ENCODE assay signal across 33 cellular contexts in genomic region chr12:66085213-66085612, GRCh38.
"Had no signal": no experiment of that assay in that cellular context is flagged by ENCODE, and none has a peak within 500 bp of the region (broad histone marks: within the 10 kb centered on the region; RNA-seq: fewer than 3 reads in every experiment).

No MANE protein-coding gene starts in this region.

- H3K4me1 Mint-ChIP-seq: naive thymus-derived CD8-positive, alpha-beta T cell; stimulated activated memory B cell treated with anti-CD40 and anti-IgM and Interleukin-4, amounts not matched to agents 10 μg/mL and 1 μg/mL and 100 μg/mL, for 72 hours; stimulated activated naive CD8-positive, alpha-beta T cell treated with anti-CD3 and anti-CD28 coated beads, Interleukin-15, amount 100 ng/mL, for 72 hours had no signal

- H3K36me3 ChIP-seq: neutrophil, ovary, spleen, suprapubic skin, tibial artery, transverse colon, upper lobe of right lung, vagina had no signal

- H3K9me3 Mint-ChIP-seq: natural killer cell treated with Interleukin-12 subunit alpha and Interleukin-12 subunit beta and Interleukin-15 and Interleukin-18, amount 100 ng/mL, for 72 hours; stimulated activated naive CD8-positive, alpha-beta T cell treated with anti-CD3 and anti-CD28 coated beads, Interleukin-15, amount 100 ng/mL, for 72 hours; type B pancreatic cell had no signal

- H3K4me1 ChIP-seq: parathyroid adenoma, psoas muscle, spleen, testis, transverse colon, upper lobe of right lung, vagina had no signal

- H3K79me2 ChIP-seq: parathyroid adenoma had no signal

- H3K4me2 ChIP-seq: smooth muscle cell had no signal

- H3K4me3 Mint-ChIP-seq: naive thymus-derived CD8-positive, alpha-beta T cell; natural killer cell treated with Interleukin-12 subunit alpha and Interleukin-12 subunit beta and Interleukin-15 and Interleukin-18, amount 100 ng/mL, for 72 hours; nephron progenitor cell; neural crest cell; stimulated activated memory B cell treated with anti-CD40 and anti-IgM and Interleukin-4, amounts not matched to agents 10 μg/mL and 1 μg/mL and 100 μg/mL, for 72 hours; stimulated activated naive CD8-positive, alpha-beta T cell treated with anti-CD3 and anti-CD28 coated beads, Interleukin-15, amount 100 ng/mL, for 72 hours; type B pancreatic cell had no signal

- H3K9ac ChIP-seq: parathyroid adenoma had no signal

- H2AFZ ChIP-seq: parathyroid adenoma had no signal

- ATAC-seq: naive thymus-derived CD8-positive, alpha-beta T cell; natural killer cell treated with Interleukin-12 subunit alpha and Interleukin-12 subunit beta and Interleukin-15 and Interleukin-18, amount 100 ng/mL, for 72 hours; psoas muscle; right cardiac atrium; sciatic nerve; stimulated activated memory B cell treated with anti-CD40 and anti-IgM and Interleukin-4, amounts not matched to agents 10 μg/mL and 1 μg/mL and 100 μg/mL, for 72 hours; stimulated activated naive CD8-positive, alpha-beta T cell treated with anti-CD3 and anti-CD28 coated beads, Interleukin-15, amount 100 ng/mL, for 72 hours; stimulated activated naive CD8-positive, alpha-beta T cell treated with anti-CD3 and anti-CD28 coated beads, Interleukin-15, Interleukin-2, amounts not matched to agents 100 U/mL and 50 U/mL, for 24 hours; upper lobe of right lung had no signal

- H3K27me3 ChIP-seq: neutrophil, ovary, testis, transverse colon, vagina had no signal

- H3K27ac Mint-ChIP-seq: naive thymus-derived CD8-positive, alpha-beta T cell; natural killer cell treated with Interleukin-12 subunit alpha and Interleukin-12 subunit beta and Interleukin-15 and Interleukin-18, amount 100 ng/mL, for 72 hours; progenitor cell of endocrine pancreas; stimulated activated memory B cell treated with anti-CD40 and anti-IgM and Interleukin-4, amounts not matched to agents 10 μg/mL and 1 μg/mL and 100 μg/mL, for 72 hours; stimulated activated naive CD8-positive, alpha-beta T cell treated with anti-CD3 and anti-CD28 coated beads, Interleukin-15, amount 100 ng/mL, for 72 hours; type B pancreatic cell had no signal

- H3K9me3 ChIP-seq: neutrophil, ovary, testis, transverse colon, upper lobe of right lung, vagina had no signal

- H3K36me3 Mint-ChIP-seq: natural killer cell treated with Interleukin-12 subunit alpha and Interleukin-12 subunit beta and Interleukin-15 and Interleukin-18, amount 100 ng/mL, for 72 hours; stimulated activated memory B cell treated with anti-CD40 and anti-IgM and Interleukin-4, amounts not matched to agents 10 μg/mL and 1 μg/mL and 100 μg/mL, for 72 hours; type B pancreatic cell had no signal

- H3K27ac ChIP-seq: neutrophil, ovary, parathyroid adenoma, psoas muscle, skin epidermis, spleen, suprapubic skin, testis, tibial artery, transverse colon, upper lobe of right lung, vagina had no signal

- DNase-seq: naive thymus-derived CD8-positive, alpha-beta T cell; nephron progenitor cell; nucleus accumbens; ovary; posterior cingulate gyrus; psoas muscle; right cardiac atrium; spleen; stimulated activated CD4-positive, alpha-beta T cell treated with anti-CD3 and anti-CD28 coated beads, Interleukin-12 subunit alpha, Interleukin-12 subunit beta, amount 100 ng/mL, for 4 hours; stimulated activated CD4-positive, alpha-beta T cell treated with anti-CD3 and anti-CD28 coated beads, Interleukin-1b, Interleukin-23, amount 100 ng/mL, for 48 hours; stimulated activated CD4-positive, alpha-beta T cell treated with anti-CD3 and anti-CD28 coated beads, Interleukin-4, amount 100 ng/mL, for 1 hour; stimulated activated CD4-positive, alpha-beta T cell treated with anti-CD3 and anti-CD28 coated beads, Interleukin-4, amount 100 ng/mL, for 4 hours; stimulated activated CD8-positive, alpha-beta memory T cell treated with anti-CD3 and anti-CD28 coated beads, Interleukin-4, amount 100 ng/mL, for 48 hours; stimulated activated naive CD4-positive, alpha-beta T cell; stimulated activated naive CD8-positive, alpha-beta T cell treated with anti-CD3 and anti-CD28 coated beads, Interleukin-15, amount 100 ng/mL, for 72 hours; stimulated activated naive CD8-positive, alpha-beta T cell treated with anti-CD3 and anti-CD28 coated beads, Interleukin-15, Interleukin-2, amounts not matched to agents 100 U/mL and 50 U/mL, for 24 hours; substantia nigra; testis; tibial artery; transverse colon; upper lobe of right lung had no signal

- H3K4me3 ChIP-seq: ovary, psoas muscle, skin epidermis, smooth muscle cell, spleen, suprapubic skin, testis, tibial artery, transverse colon, upper lobe of right lung, vagina had no signal
